In the genomic region with DNA sequence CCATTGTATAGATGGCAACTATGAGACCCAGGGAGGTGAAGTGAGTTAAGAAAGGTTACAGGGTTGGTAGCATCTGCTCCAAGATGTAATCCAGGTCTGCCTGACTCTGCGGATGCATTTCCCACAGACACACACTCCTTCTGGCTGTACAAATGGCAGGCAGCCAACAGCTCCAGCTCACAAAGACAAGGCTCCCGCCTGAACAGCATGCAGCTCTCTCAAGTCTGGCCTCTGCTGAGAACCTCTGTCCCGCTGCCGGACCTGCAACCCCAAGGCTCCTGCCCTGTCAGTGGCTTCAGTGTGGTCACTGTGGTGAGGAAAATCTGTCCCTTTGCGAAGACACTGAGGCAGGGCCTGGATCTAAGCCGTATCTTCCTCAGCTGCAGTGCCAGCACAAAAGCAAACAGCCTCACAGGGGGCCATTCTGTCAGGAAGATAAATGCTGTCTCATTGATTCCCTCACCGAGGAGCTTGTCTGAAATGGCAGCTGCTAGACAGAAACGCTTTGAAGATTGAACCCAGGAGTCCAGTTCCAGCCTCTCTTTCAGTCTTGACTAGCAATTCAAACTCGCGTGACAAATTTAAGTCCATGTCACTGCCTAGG, we compare ENCODE assay signal across 11 cellular contexts.
DNase-seq lines count a peak whose midpoint lies in the region; ATAC-seq and TF ChIP-seq lines count a peak whose summit lies in the region.
"Had no signal": no experiment of that assay in that cellular context is flagged by ENCODE, and none has a peak within 500 bp of the region (broad histone marks: within the 10 kb centered on the region; RNA-seq: fewer than 3 reads in every experiment).

No MANE protein-coding gene starts in this region.

- intact Hi-C loops in activated CD8-positive, alpha-beta T cell treated with anti-CD3 and anti-CD28 coated beads for 36 hours (cut with micrococcal nuclease): loop anchor here (5.0 kb wide), 1 partner anchor 620 kb away; no protein-coding TSS in a partner anchor

- H3K36me3 ChIP-seq in brain microvascular endothelial cell (replicated peaks): no peaks in the 10 kb centered on the region

- peak overlapping the region; percentile 80 for H3K27ac Mint-ChIP-seq in nephron progenitor cell
- H3K27ac Mint-ChIP-seq in activated CD8-positive, alpha-beta T cell treated with anti-CD3 and anti-CD28 coated beads for 36 hours: no peak overlapping the region
- no peak overlapping the region for H3K27ac Mint-ChIP-seq in activated CD8-positive, alpha-beta memory T cell treated with anti-CD3 and anti-CD28 coated beads, Interleukin-2, amount 10 ng/mL, durations not matched to agents 7 days and 5 days

- ATAC-seq in activated CD8-positive, alpha-beta T cell treated with anti-CD3 and anti-CD28 coated beads for 36 hours: no peak
- ATAC-seq in HG02970 (IDR thresholded peaks at IDR 0.05; ENCODE audit: low FRiP score, unreplicated experiment): no peak
- ATAC-seq in activated CD8-positive, alpha-beta memory T cell treated with anti-CD3 and anti-CD28 coated beads, Interleukin-2, amount 10 ng/mL, durations not matched to agents 7 days and 5 days: no peak
- ATAC-seq: mucosa of descending colon had no signal

- DNase-seq in DMS153 (lab: John Stamatoyannopoulos, UW): peak; percentile 40
- DNase-seq in NCI-H2227 (lab: John Stamatoyannopoulos, UW; ENCODE audit: unreplicated experiment): peak; percentile 83
- DNase-seq in brain microvascular endothelial cell: peak; percentile 24
- DNase-seq in nephron progenitor cell: no peak
- DNase-seq in activated CD8-positive, alpha-beta T cell treated with anti-CD3 and anti-CD28 coated beads for 36 hours: no peak
- no peak for DNase-seq in islet precursor cell
- no peak for DNase-seq in activated CD8-positive, alpha-beta memory T cell treated with anti-CD3 and anti-CD28 coated beads, Interleukin-2, amount 10 ng/mL, durations not matched to agents 7 days and 5 days
- DNase-seq: activated gamma-delta T cell, Kasumi-1 had no signal

- CTCF ChIA-PET in activated CD8-positive, alpha-beta T cell treated with anti-CD3 and anti-CD28 coated beads for 36 hours (lab: Charles Lee): no interaction called here
- CTCF ChIA-PET in activated CD8-positive, alpha-beta memory T cell treated with anti-CD3 and anti-CD28 coated beads, Interleukin-2, amount 10 ng/mL, durations not matched to agents 7 days and 5 days (lab: Charles Lee): no interaction called here

- H3K27me3 Mint-ChIP-seq in nephron progenitor cell (ENCODE audit: low read depth, poor library complexity): peaks cover 7% of the 10 kb centered on the region
- peaks cover 10% of the 10 kb centered on the region for H3K27me3 Mint-ChIP-seq in activated CD8-positive, alpha-beta T cell treated with anti-CD3 and anti-CD28 coated beads for 36 hours
- H3K27me3 Mint-ChIP-seq in activated CD8-positive, alpha-beta memory T cell treated with anti-CD3 and anti-CD28 coated beads, Interleukin-2, amount 10 ng/mL, durations not matched to agents 7 days and 5 days: peaks cover 2% of the 10 kb centered on the region

- H3K27me3 ChIP-seq in brain microvascular endothelial cell (replicated peaks): no peaks in the 10 kb centered on the region

- peaks cover 16% of the 10 kb centered on the region for H3K36me3 Mint-ChIP-seq in nephron progenitor cell (ENCODE audit: low read depth)
- no peaks in the 10 kb centered on the region for H3K36me3 Mint-ChIP-seq in activated CD8-positive, alpha-beta T cell treated with anti-CD3 and anti-CD28 coated beads for 36 hours (ENCODE audit: low read depth)
- H3K36me3 Mint-ChIP-seq in activated CD8-positive, alpha-beta memory T cell treated with anti-CD3 and anti-CD28 coated beads, Interleukin-2, amount 10 ng/mL, durations not matched to agents 7 days and 5 days: no peaks in the 10 kb centered on the region

- H3K4me1 Mint-ChIP-seq in nephron progenitor cell: peaks cover 36% of the 10 kb centered on the region
- no peaks in the 10 kb centered on the region for H3K4me1 Mint-ChIP-seq in activated CD8-positive, alpha-beta T cell treated with anti-CD3 and anti-CD28 coated beads for 36 hours (ENCODE audit: low read depth)
- H3K4me1 Mint-ChIP-seq in activated CD8-positive, alpha-beta memory T cell treated with anti-CD3 and anti-CD28 coated beads, Interleukin-2, amount 10 ng/mL, durations not matched to agents 7 days and 5 days: peaks cover 1% of the 10 kb centered on the region

- TF ChIP-seq CTCF in brain microvascular endothelial cell (IDR thresholded peaks at IDR 0.05; ENCODE audit: low read depth, low read length, missing control alignments) (no peak), nephron progenitor cell (IDR thresholded peaks at IDR 0.05) (no peak)
- no peak for TF ChIP-seq CTCF in activated CD8-positive, alpha-beta T cell treated with anti-CD3 and anti-CD28 coated beads for 36 hours (IDR thresholded peaks at IDR 0.05)

- H3K27ac ChIP-seq in brain microvascular endothelial cell: no peak overlapping the region

- in situ Hi-C loops in brain microvascular endothelial cell (cut with HindIII; ENCODE audit: low pct_ligation_motif_present, low sequenced_read_pairs): no loop called here

- H3K4me3 ChIP-seq in brain microvascular endothelial cell (ENCODE audit: low read depth, low read length): no peak overlapping the region
- H3K4me3 ChIP-seq: mucosa of descending colon had no signal

- H3K4me3 Mint-ChIP-seq in nephron progenitor cell: no peak overlapping the region
- no peak overlapping the region for H3K4me3 Mint-ChIP-seq in activated CD8-positive, alpha-beta T cell treated with anti-CD3 and anti-CD28 coated beads for 36 hours
- no peak overlapping the region for H3K4me3 Mint-ChIP-seq in activated CD8-positive, alpha-beta memory T cell treated with anti-CD3 and anti-CD28 coated beads, Interleukin-2, amount 10 ng/mL, durations not matched to agents 7 days and 5 days

- POLR2A ChIA-PET in activated CD8-positive, alpha-beta T cell treated with anti-CD3 and anti-CD28 coated beads for 36 hours (lab: Charles Lee): no interaction called here

- H3K9me3 Mint-ChIP-seq in nephron progenitor cell: peaks cover 21% of the 10 kb centered on the region
- no peaks in the 10 kb centered on the region for H3K9me3 Mint-ChIP-seq in activated CD8-positive, alpha-beta T cell treated with anti-CD3 and anti-CD28 coated beads for 36 hours
- H3K9me3 Mint-ChIP-seq in activated CD8-positive, alpha-beta memory T cell treated with anti-CD3 and anti-CD28 coated beads, Interleukin-2, amount 10 ng/mL, durations not matched to agents 7 days and 5 days (ENCODE audit: low read depth): no peaks in the 10 kb centered on the region

Comparison
In these comparisons a context has a peak if more than half of its experiments do, and no peak if none do; other contexts are left out.
1. DNase-seq: peak in DMS153 (single experiment), NCI-H2227 (single experiment) and brain microvascular endothelial cell (single experiment); none in nephron progenitor cell (single experiment), activated CD8-positive, alpha-beta T cell treated with anti-CD3 and anti-CD28 coated beads for 36 hours (single experiment), islet precursor cell (single experiment) and activated CD8-positive, alpha-beta memory T cell treated with anti-CD3 and anti-CD28 coated beads, Interleukin-2, amount 10 ng/mL, durations not matched to agents 7 days and 5 days (single experiment).